Comparison of ENCODE assay signal across 5 cellular contexts in genomic region chr13:87138856-87139255, GRCh38.
"Had no signal": no experiment of that assay in that cellular context is flagged by ENCODE, and none has a peak within 500 bp of the region (broad histone marks: within the 10 kb centered on the region; RNA-seq: fewer than 3 reads in every experiment).

No MANE protein-coding gene starts in this region.

- H3K4me2 ChIP-seq: GM23338 had no signal

- DNase-seq: H9, HCEC 1CT, IMR-90 had no signal

- H3K4me3 ChIP-seq: GM23338, K562 had no signal
